Comparison of ENCODE assay signal across 3 cellular contexts in genomic region chr19:42912941-42913340, GRCh38. TPM values are rescaled to one million over a fixed set of nuclear protein-coding genes. Genes with fewer than 3 reads are reported as not detected.
"Had no signal": no experiment of that assay in that cellular context is flagged by ENCODE, and none has a peak within 500 bp of the region (broad histone marks: within the 10 kb centered on the region; RNA-seq: fewer than 3 reads in every experiment).

No MANE protein-coding gene starts in this region.

RNA-seq across cellular contexts. Expression of gene PSG6, which starts 4.8 kb away (rescaled TPM):
- total RNA-seq: LHCN-M2, MCF 10A, NCI-H460 had no signal

RNA-seq across cellular contexts. Expression of gene PSG7, which starts 24.1 kb away (rescaled TPM):
- total RNA-seq: LHCN-M2, MCF 10A, NCI-H460 had no signal

RNA-seq across cellular contexts. Expression of gene PSG1, which starts 33.4 kb away (rescaled TPM):
- total RNA-seq: MCF 10A, NCI-H460 had no signal
